19 cellular contexts compared by ENCODE assay signal in the genomic region with DNA sequence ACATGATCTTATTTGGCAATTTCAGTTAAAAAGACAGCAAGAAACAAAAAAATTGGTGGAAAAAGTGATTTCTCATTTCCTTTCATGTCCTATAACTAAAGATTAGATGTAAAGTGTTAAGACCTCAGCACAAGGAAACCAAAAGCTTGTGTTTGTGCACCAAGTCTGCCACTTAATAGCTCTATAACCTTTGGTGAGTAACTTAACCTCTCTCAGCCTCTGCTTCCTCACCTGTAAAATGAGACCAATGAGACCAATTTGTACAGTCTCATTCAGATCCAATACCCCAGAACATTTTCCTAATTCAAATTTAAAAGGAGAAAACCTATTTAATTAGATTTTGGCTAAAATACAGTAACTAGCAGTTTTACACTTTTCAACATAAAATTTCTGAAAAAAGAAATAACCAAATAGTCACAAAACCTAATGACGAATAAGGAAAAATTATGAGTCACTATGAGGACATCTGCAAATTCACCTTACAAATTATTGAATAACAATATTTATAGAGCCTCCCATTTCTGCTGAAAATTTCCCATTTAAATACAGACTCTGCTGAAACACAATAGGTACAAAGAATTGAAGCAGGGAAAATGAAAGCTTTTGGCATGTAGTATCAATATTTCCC.
DNase-seq lines count a peak whose midpoint lies in the region; ATAC-seq, FAIRE-seq and TF ChIP-seq lines count a peak whose summit lies in the region.
"Had no signal": no experiment of that assay in that cellular context is flagged by ENCODE, and none has a peak within 500 bp of the region (broad histone marks: within the 10 kb centered on the region; RNA-seq: fewer than 3 reads in every experiment).

No MANE protein-coding gene starts in this region.

- POLR2A ChIA-PET in PC-3 (lab: Charles Lee; ENCODE audit: unreplicated experiment): interaction anchor here (0.6 kb wide), 1 partner anchor 12 kb away, joined by 26 read pairs; no protein-coding TSS in a partner anchor

- no peak for TF ChIP-seq CTCF in PC-3 (conservative IDR thresholded peaks at IDR 0.05; ENCODE audit: low read depth, low read length)
- TF ChIP-seq CTCF in kidney (IDR thresholded peaks at IDR 0.05; ENCODE audit: borderline replicate concordance, extremely low read depth, insufficient read depth): no peak

- peak; percentile 44 for FAIRE-seq in kidney (lab: Jason Lieb, UNC)
- FAIRE-seq in small intestine (lab: Jason Lieb, UNC): peak; percentile 73
- FAIRE-seq: pancreas had no signal

- no peak overlapping the region for H3K4me3 ChIP-seq in GM23248
- H3K4me3 ChIP-seq in PC-3 (ENCODE audit: low read length): no peak overlapping the region
- H3K4me3 ChIP-seq in kidney (ENCODE audit: low read length in 2 of 2): no peak overlapping the region
- no peak overlapping the region for H3K4me3 ChIP-seq in small intestine (ENCODE audit: low read depth in 1 of 2, low read length in 2 of 2)
- H3K4me3 ChIP-seq: heart right ventricle, pancreas, tibial artery had no signal

- in situ Hi-C loops in GM23248 (cut with MboI): no loop called here

- peak overlapping the region; percentile 18 for H3K4me2 ChIP-seq in GM23248 (ENCODE audit: unreplicated experiment)
- H3K4me2 ChIP-seq in PC-3 (ENCODE audit: low read length): peak overlapping the region; percentile 76

- ATAC-seq in PC-3: peak; percentile 66
- ATAC-seq in GM21528 (IDR thresholded peaks at IDR 0.05; ENCODE audit: low FRiP score, unreplicated experiment): no peak
- ATAC-seq: activated T-cell treated with anti-CD3 and anti-CD28 coated beads, Interleukin-2, amount 50 U/mL, for 72 hours; heart right ventricle; natural killer cell; pancreas; right cardiac atrium had no signal

- H3F3A ChIP-seq in GM23248 (ENCODE audit: insufficient read depth) (peaks cover 21% of the 10 kb centered on the region), PC-3 (ENCODE audit: low read length, unreplicated experiment) (no peaks in the 10 kb centered on the region)

- H2AFZ ChIP-seq in GM23248: no peak overlapping the region
- H2AFZ ChIP-seq in PC-3 (ENCODE audit: low read length): no peak overlapping the region

- intact Hi-C loops in PC-3 (cut with micrococcal nuclease) (loop anchor here (5.0 kb wide), 2 partner anchors 56 to 81 kb away; no protein-coding TSS in a partner anchor), kidney (cut with DNase I) (no loop called here)

- no peaks in the 10 kb centered on the region for H3K9me3 ChIP-seq in GM23248 (ENCODE audit: low read depth)
- no peaks in the 10 kb centered on the region for H3K9me3 ChIP-seq in PC-3 (ENCODE audit: low read length)
- no peaks in the 10 kb centered on the region for H3K9me3 ChIP-seq in kidney (ENCODE audit: control insufficient read depth in 1 of 2, low read length in 2 of 2)
- H3K9me3 ChIP-seq in small intestine (ENCODE audit: control insufficient read depth, low read depth): no peaks in the 10 kb centered on the region
- H3K9me3 ChIP-seq: heart right ventricle, pancreas, tibial artery had no signal

- peak overlapping the region; percentile 59 for H3K27ac ChIP-seq in GM23248
- peak overlapping the region; percentile 85 for H3K27ac ChIP-seq in PC-3 (ENCODE audit: low read length)
- H3K27ac ChIP-seq in kidney (ENCODE audit: low read depth in 2 of 2, low read length in 2 of 2): peak overlapping the region in 1 of 2 donors; percentile 7
- H3K27ac ChIP-seq in small intestine (ENCODE audit: low read depth in 1 of 2, low read length in 1 of 2): no peak overlapping the region
- H3K27ac ChIP-seq: heart right ventricle, pancreas had no signal

- H3K79me2 ChIP-seq in GM23248 (ENCODE audit: insufficient read depth) (peaks cover 98% of the 10 kb centered on the region), PC-3 (ENCODE audit: low read length) (peaks cover 36% of the 10 kb centered on the region)

- H3K27me3 ChIP-seq in GM23248 (replicated peaks; ENCODE audit: insufficient read depth): no peaks in the 10 kb centered on the region
- H3K27me3 ChIP-seq in PC-3 (ENCODE audit: low read length): no peaks in the 10 kb centered on the region
- no peaks in the 10 kb centered on the region for H3K27me3 ChIP-seq in small intestine (ENCODE audit: control insufficient read depth in 2 of 2, insufficient read depth in 2 of 2, low read length in 2 of 2)
- H3K27me3 ChIP-seq: heart right ventricle, pancreas, tibial artery had no signal

- H4K20me1 ChIP-seq in GM23248 (ENCODE audit: insufficient read depth) (no peaks in the 10 kb centered on the region), PC-3 (ENCODE audit: low read length) (no peaks in the 10 kb centered on the region)

- WGBS in GM23248 (ENCODE audit: low coverage in 1 of 2, low lambda C conversion rate in 2 of 2, missing lambda C conversion rate in 2 of 2), 2 experiments: 37 to 59% methylated on average over 1 of the region's 1 CpG
- WGBS in small intestine, 3 donors: 39 to 68% (median 68%) methylated on average over 1 of the region's 1 CpG

- CTCF ChIA-PET in PC-3 (lab: Charles Lee): no interaction called here

- H3K36me3 ChIP-seq in GM23248 (ENCODE audit: low read depth) (no peaks in the 10 kb centered on the region), PC-3 (ENCODE audit: low read depth, low read length) (no peaks in the 10 kb centered on the region), kidney (ENCODE audit: control insufficient read depth in 1 of 2, insufficient read depth in 2 of 2, low read length in 2 of 2) (no peaks in the 10 kb centered on the region), small intestine (ENCODE audit: control insufficient read depth in 2 of 2, insufficient read depth in 2 of 2, low read length in 2 of 2) (no peaks in the 10 kb centered on the region)
- H3K36me3 ChIP-seq: heart right ventricle, pancreas, tibial artery had no signal

- peaks cover 60% of the 10 kb centered on the region for H3K4me1 ChIP-seq in GM23248 (ENCODE audit: insufficient read depth)
- H3K4me1 ChIP-seq in PC-3 (ENCODE audit: insufficient read depth, low read length): peaks cover 40% of the 10 kb centered on the region
- peaks cover 10 to 13% of the 10 kb centered on the region in 2 donors for H3K4me1 ChIP-seq in kidney (ENCODE audit: control insufficient read depth in 1 of 2, insufficient read depth in 1 of 2, low read depth in 1 of 2, low read length in 2 of 2)
- peaks cover 2 to 4% of the 10 kb centered on the region in 2 donors for H3K4me1 ChIP-seq in small intestine (ENCODE audit: control insufficient read depth in 2 of 2, insufficient read depth in 1 of 2, low read depth in 1 of 2, low read length in 1 of 2)

- BruUV-seq in PC-3 (replicated peaks; lab: Mats Ljungman, UMichigan): no TSS peak

- DNase-seq in GM23248 (no peak), PC-3 (peak; percentile 56), kidney (no peak), small intestine (no peak), nucleus accumbens (lab: John Stamatoyannopoulos, UW) (no peak), NCI-H446 treated with DMSO at 0.1 percent for 48 hours (lab: John Stamatoyannopoulos, UW) (no peak)
- DNase-seq: activated CD4-positive, alpha-beta T cell treated with anti-CD3 and anti-CD28 coated beads for 48 hours; activated naive CD4-positive, alpha-beta T cell treated with anti-CD3 and anti-CD28 coated beads for 36 hours; activated T-cell treated with anti-CD3 and anti-CD28 coated beads, Interleukin-2, amount 50 U/mL, for 72 hours; anterior cingulate cortex; dermis blood vessel endothelial cell; heart right ventricle; KG1; natural killer cell; NCI-H1694 treated with DMSO at 0.1 percent for 48 hours; pancreas; right cardiac atrium; tibial artery had no signal

- H3K9me2 ChIP-seq in GM23248 (ENCODE audit: insufficient read depth): no peaks in the 10 kb centered on the region
- H3K9me2 ChIP-seq in PC-3 (replicated peaks; ENCODE audit: low read length): no peaks in the 10 kb centered on the region

- H3K9ac ChIP-seq in GM23248: peak overlapping the region; percentile 26; the same call in 1 of the 2 replicates
- peak overlapping the region; percentile 48 for H3K9ac ChIP-seq in PC-3 (ENCODE audit: low read length)
- no peak overlapping the region for H3K9ac ChIP-seq in kidney (ENCODE audit: low read length in 2 of 2)

Comparison
In these comparisons a context has a peak if more than half of its experiments do, and no peak if none do; other contexts are left out.
1. H3K27ac ChIP-seq: peak in GM23248 (single experiment) and PC-3 (single experiment); none in small intestine (0 of 2).
2. H3K9ac ChIP-seq: peak in GM23248 (single experiment) and PC-3 (single experiment); none in kidney (0 of 2).